9 cellular contexts compared by ENCODE assay signal in genomic region chr2:45821558-45822271, GRCh38.
DNase-seq lines count a peak whose midpoint lies in the region; ATAC-seq and TF ChIP-seq lines count a peak whose summit lies in the region.
"Had no signal": no experiment of that assay in that cellular context is flagged by ENCODE, and none has a peak within 500 bp of the region (broad histone marks: within the 10 kb centered on the region; RNA-seq: fewer than 3 reads in every experiment).

No MANE protein-coding gene starts in this region.

- H3K27ac Mint-ChIP-seq in Calu3 (ENCODE audit: unreplicated experiment) (peak overlapping the region; percentile 11), osteocyte (ENCODE audit: unreplicated experiment) (peak overlapping the region; percentile 9)

- H3K4me3 ChIP-seq in fibroblast of lung (replicated peaks in 1 of 4; ENCODE audit: control extremely low read depth in 1 of 4, insufficient read depth in 1 of 4, low read depth in 3 of 4, low read length in 4 of 4), result no peak overlapping the region

- no peak overlapping the region for H3K4me2 ChIP-seq in fibroblast of lung (ENCODE audit: extremely low read depth, insufficient read depth, low read length)

- no peaks in the 10 kb centered on the region for H3K27me3 Mint-ChIP-seq in Calu3 (ENCODE audit: unreplicated experiment)
- H3K27me3 Mint-ChIP-seq in osteocyte (ENCODE audit: unreplicated experiment), result no peaks in the 10 kb centered on the region

- H3K4me1 ChIP-seq in fibroblast of lung (ENCODE audit: control insufficient read depth, extremely low read depth, insufficient read depth, low read length), result peaks cover 8% of the 10 kb centered on the region

- no peaks in the 10 kb centered on the region for H3K79me2 ChIP-seq in fibroblast of lung (ENCODE audit: control insufficient read depth, insufficient read depth, low read length)

- H3K9me3 Mint-ChIP-seq in Calu3 (ENCODE audit: low read depth, unreplicated experiment) (no peaks in the 10 kb centered on the region), osteocyte (ENCODE audit: unreplicated experiment) (no peaks in the 10 kb centered on the region)

- H2AFZ ChIP-seq in fibroblast of lung (ENCODE audit: low read length), result no peak overlapping the region

- H4K20me1 ChIP-seq in fibroblast of lung (ENCODE audit: control insufficient read depth, extremely low read depth, insufficient read depth, low read length), result no peaks in the 10 kb centered on the region

- H3K4me1 Mint-ChIP-seq in Calu3 (ENCODE audit: low read depth, unreplicated experiment) (peaks cover 17% of the 10 kb centered on the region), osteocyte (ENCODE audit: unreplicated experiment) (peaks cover 42% of the 10 kb centered on the region)

- no peaks in the 10 kb centered on the region for H3K36me3 ChIP-seq in fibroblast of lung (ENCODE audit: control insufficient read depth, insufficient read depth, low read length)

- no peak overlapping the region for H3K27ac ChIP-seq in fibroblast of lung (ENCODE audit: insufficient read depth, low read length)

- no peak for ATAC-seq in GM21619 (IDR thresholded peaks at IDR 0.05; ENCODE audit: unreplicated experiment)
- no peak for ATAC-seq in GM18909 (IDR thresholded peaks at IDR 0.05; ENCODE audit: poor library complexity, unreplicated experiment)
- no peak for ATAC-seq in GM18870 (IDR thresholded peaks at IDR 0.05; ENCODE audit: unreplicated experiment)

- H3K4me3 Mint-ChIP-seq in Calu3 (ENCODE audit: low read depth, unreplicated experiment) (peak overlapping the region; percentile 31), osteocyte (ENCODE audit: unreplicated experiment) (no peak overlapping the region)

- intact Hi-C loops in Calu3 (cut with micrococcal nuclease; ENCODE audit: unreplicated experiment), result no loop called here

- H3K36me3 Mint-ChIP-seq in Calu3 (ENCODE audit: insufficient read depth, unreplicated experiment) (no peaks in the 10 kb centered on the region), osteocyte (ENCODE audit: unreplicated experiment) (no peaks in the 10 kb centered on the region)

- DNase-seq in Calu3, result peak; percentile 78
- DNase-seq in NCI-H460 (ENCODE audit: extremely low read depth, low read depth), result peak; percentile 19
- peak; percentile 73 to 77 for DNase-seq in fibroblast of lung (ENCODE audit: low read depth in 2 of 2)
- DNase-seq in osteocyte (ENCODE audit: extremely low spot score, unreplicated experiment), result no peak
- no peak for DNase-seq in SW 1271 (lab: John Stamatoyannopoulos, UW)
- DNase-seq: stimulated activated CD4-positive, alpha-beta T cell treated with anti-CD3 and anti-CD28 coated beads, Interleukin-4, amount 100 ng/mL, for 24 hours had no signal

- H3K9me3 ChIP-seq in fibroblast of lung (ENCODE audit: control insufficient read depth, insufficient read depth, low read depth, low read length), result no peaks in the 10 kb centered on the region

- TF ChIP-seq CTCF in Calu3 (IDR thresholded peaks at IDR 0.05; ENCODE audit: unreplicated experiment) (no peak), fibroblast of lung (conservative IDR thresholded peaks at IDR 0.05 in 1 of 2, IDR thresholded peaks at IDR 0.05 in 1 of 2; ENCODE audit: low read depth in 1 of 2, low read length in 2 of 2) (no peak), osteocyte (IDR thresholded peaks at IDR 0.05) (no peak)

- CTCF ChIA-PET in Calu3 (lab: Charles Lee), result interaction anchor here (1.6 kb wide), 1 partner anchor 43 kb away, joined by 5 read pairs; no protein-coding TSS in a partner anchor

- H3K27me3 ChIP-seq in fibroblast of lung (ENCODE audit: control insufficient read depth, insufficient read depth, low read length), result no peaks in the 10 kb centered on the region

- no peak overlapping the region for H3K9ac ChIP-seq in fibroblast of lung (ENCODE audit: insufficient read depth, low read length)

- BruUV-seq in Calu3 (replicated peaks; lab: Mats Ljungman, UMichigan), result no TSS peak

Comparison
In these comparisons a context has a peak if more than half of its experiments do, and no peak if none do; other contexts are left out.
1. DNase-seq: peak in Calu3 (single experiment), NCI-H460 (single experiment) and fibroblast of lung (2 of 2); none in osteocyte (single experiment) and SW 1271 (0 of 2).